In genomic region chr11:4979021-4979420, GRCh38 we compare ENCODE assay signal across 36 cellular contexts. TPM values are rescaled to one million over a fixed set of nuclear protein-coding genes. Genes with fewer than 3 reads are reported as not detected.
"Had no signal": no experiment of that assay in that cellular context is flagged by ENCODE, and none has a peak within 500 bp of the region (broad histone marks: within the 10 kb centered on the region; RNA-seq: fewer than 3 reads in every experiment).

No MANE protein-coding gene starts in this region.

- H3K27ac ChIP-seq: esophagus squamous epithelium, gastrocnemius medialis, neutrophil, parathyroid adenoma, right lobe of liver, suprapubic skin, transverse colon, upper lobe of right lung, uterus had no signal

- H3K4me1 ChIP-seq: esophagus squamous epithelium, gastrocnemius medialis, parathyroid adenoma, suprapubic skin, transverse colon, upper lobe of right lung, uterus had no signal

- H3K4me2 ChIP-seq: smooth muscle cell had no signal

- H3K9me3 ChIP-seq: esophagus squamous epithelium, gastrocnemius medialis, mucosa of descending colon, neutrophil, right lobe of liver, suprapubic skin, transverse colon, upper lobe of right lung, uterus had no signal

- H3K27me3 Mint-ChIP-seq: effector memory CD8-positive, alpha-beta T cell; natural killer cell treated with Interleukin-12 subunit alpha and Interleukin-12 subunit beta and Interleukin-15 and Interleukin-18, amount 100 ng/mL, for 72 hours; progenitor cell of endocrine pancreas; stimulated activated naive CD8-positive, alpha-beta T cell treated with anti-CD3 and anti-CD28 coated beads, Interleukin-15, amount 100 ng/mL, for 72 hours had no signal

- H3K27ac Mint-ChIP-seq: effector memory CD8-positive, alpha-beta T cell; mesothelial cell of epicardium; naive B cell; natural killer cell treated with Interleukin-12 subunit alpha and Interleukin-12 subunit beta and Interleukin-15 and Interleukin-18, amount 100 ng/mL, for 72 hours; progenitor cell of endocrine pancreas; stimulated activated naive CD8-positive, alpha-beta T cell treated with anti-CD3 and anti-CD28 coated beads, Interleukin-15, amount 100 ng/mL, for 72 hours had no signal

- H3K9me3 Mint-ChIP-seq: effector memory CD8-positive, alpha-beta T cell had no signal

- H3K4me1 Mint-ChIP-seq: mesothelial cell of epicardium; naive B cell; neural crest cell; stimulated activated naive CD8-positive, alpha-beta T cell treated with anti-CD3 and anti-CD28 coated beads, Interleukin-15, amount 100 ng/mL, for 72 hours had no signal

- DNase-seq: cortex of kidney; effector memory CD8-positive, alpha-beta T cell; erythroblast; esophagus squamous epithelium; gastrocnemius medialis; head of caudate nucleus; kidney; mesenchymal stem cell; mucosa of descending colon; naive B cell; right lobe of liver; stimulated activated CD4-positive, alpha-beta T cell treated with anti-CD3 and anti-CD28 coated beads, Interleukin-12 subunit alpha, Interleukin-12 subunit beta, amount 100 ng/mL, for 4 hours; stimulated activated CD4-positive, alpha-beta T cell treated with anti-CD3 and anti-CD28 coated beads, Interleukin-1b, Interleukin-23, amount 100 ng/mL, for 48 hours; stimulated activated CD4-positive, alpha-beta T cell treated with anti-CD3 and anti-CD28 coated beads, Interleukin-4, amount 100 ng/mL, for 1 hour; stimulated activated CD8-positive, alpha-beta memory T cell treated with anti-CD3 and anti-CD28 coated beads, Interleukin-4, amount 100 ng/mL, for 48 hours; stimulated activated naive CD4-positive, alpha-beta T cell; stimulated activated naive CD8-positive, alpha-beta T cell treated with anti-CD3 and anti-CD28 coated beads, Interleukin-15, amount 100 ng/mL, for 72 hours; transverse colon; upper lobe of right lung; uterus had no signal

- H3K27me3 ChIP-seq: esophagus squamous epithelium, gastrocnemius medialis, neutrophil, right lobe of liver, suprapubic skin, transverse colon, upper lobe of right lung, uterus had no signal

- H3K9ac ChIP-seq: parathyroid adenoma had no signal

- H3K36me3 Mint-ChIP-seq: mesothelial cell of epicardium; naive B cell; natural killer cell treated with Interleukin-12 subunit alpha and Interleukin-12 subunit beta and Interleukin-15 and Interleukin-18, amount 100 ng/mL, for 72 hours had no signal

- H3K4me3 ChIP-seq: esophagus squamous epithelium, gastrocnemius medialis, mucosa of descending colon, right lobe of liver, smooth muscle cell, suprapubic skin, transverse colon, upper lobe of right lung, uterus had no signal

- H3K4me3 Mint-ChIP-seq: effector memory CD8-positive, alpha-beta T cell; mesothelial cell of epicardium; naive B cell; natural killer cell treated with Interleukin-12 subunit alpha and Interleukin-12 subunit beta and Interleukin-15 and Interleukin-18, amount 100 ng/mL, for 72 hours; neural crest cell; stimulated activated naive CD8-positive, alpha-beta T cell treated with anti-CD3 and anti-CD28 coated beads, Interleukin-15, amount 100 ng/mL, for 72 hours had no signal

- H2AFZ ChIP-seq: parathyroid adenoma had no signal

- H3K36me3 ChIP-seq: esophagus squamous epithelium, gastrocnemius medialis, neutrophil, right lobe of liver, suprapubic skin, transverse colon, upper lobe of right lung, uterus had no signal

- H3K79me2 ChIP-seq: parathyroid adenoma had no signal

RNA-seq across cellular contexts. Expression of gene OR51L1, which starts 15.6 kb away (rescaled TPM):
- total RNA-seq: dermis microvascular lymphatic vessel endothelial cell; esophagus squamous epithelium; fibroblast of villous mesenchyme; gastrocnemius medialis; glomerular endothelial cell; kidney; left lobe of liver; lower leg skin; lung microvascular endothelial cell; mesothelial cell of epicardium; mucosa of descending colon; natural killer cell treated with Interleukin-12 subunit alpha and Interleukin-12 subunit beta and Interleukin-15 and Interleukin-18, amount 100 ng/mL, for 72 hours; neural crest cell; osteoblast; progenitor cell of endocrine pancreas; right lobe of liver; smooth muscle cell; suprapubic skin; transverse colon; upper lobe of right lung; uterus had no signal
- polyA plus RNA-seq: smooth muscle cell had no signal

RNA-seq across cellular contexts. Expression of gene OR51A2, which starts 23.5 kb away (rescaled TPM):
- total RNA-seq: dermis microvascular lymphatic vessel endothelial cell; esophagus squamous epithelium; fibroblast of villous mesenchyme; gastrocnemius medialis; glomerular endothelial cell; kidney; left lobe of liver; lower leg skin; lung microvascular endothelial cell; mesothelial cell of epicardium; mucosa of descending colon; natural killer cell treated with Interleukin-12 subunit alpha and Interleukin-12 subunit beta and Interleukin-15 and Interleukin-18, amount 100 ng/mL, for 72 hours; neural crest cell; osteoblast; progenitor cell of endocrine pancreas; right lobe of liver; smooth muscle cell; suprapubic skin; transverse colon; upper lobe of right lung; uterus had no signal
- polyA plus RNA-seq: smooth muscle cell, thymus had no signal

RNA-seq across cellular contexts. Expression of gene OR51A4, which starts 31.6 kb away (rescaled TPM):
- total RNA-seq: dermis microvascular lymphatic vessel endothelial cell; esophagus squamous epithelium; fibroblast of villous mesenchyme; gastrocnemius medialis; glomerular endothelial cell; kidney; left lobe of liver; lower leg skin; lung microvascular endothelial cell; mesothelial cell of epicardium; mucosa of descending colon; natural killer cell treated with Interleukin-12 subunit alpha and Interleukin-12 subunit beta and Interleukin-15 and Interleukin-18, amount 100 ng/mL, for 72 hours; neural crest cell; osteoblast; progenitor cell of endocrine pancreas; right lobe of liver; smooth muscle cell; suprapubic skin; transverse colon; upper lobe of right lung; uterus had no signal
- polyA plus RNA-seq: smooth muscle cell had no signal

RNA-seq across cellular contexts. Expression of gene OR51G1, which starts 54.9 kb away (rescaled TPM):
- total RNA-seq: dermis microvascular lymphatic vessel endothelial cell; esophagus squamous epithelium; fibroblast of villous mesenchyme; gastrocnemius medialis; glomerular endothelial cell; kidney; left lobe of liver; lower leg skin; lung microvascular endothelial cell; mesothelial cell of epicardium; mucosa of descending colon; natural killer cell treated with Interleukin-12 subunit alpha and Interleukin-12 subunit beta and Interleukin-15 and Interleukin-18, amount 100 ng/mL, for 72 hours; neural crest cell; osteoblast; progenitor cell of endocrine pancreas; right lobe of liver; smooth muscle cell; suprapubic skin; transverse colon; upper lobe of right lung; uterus had no signal
- polyA plus RNA-seq: smooth muscle cell had no signal

RNA-seq across cellular contexts. Expression of gene OR51G2, which starts 59.9 kb away (rescaled TPM):
- total RNA-seq: dermis microvascular lymphatic vessel endothelial cell; esophagus squamous epithelium; fibroblast of villous mesenchyme; gastrocnemius medialis; glomerular endothelial cell; kidney; left lobe of liver; lower leg skin; lung microvascular endothelial cell; mesothelial cell of epicardium; mucosa of descending colon; natural killer cell treated with Interleukin-12 subunit alpha and Interleukin-12 subunit beta and Interleukin-15 and Interleukin-18, amount 100 ng/mL, for 72 hours; neural crest cell; osteoblast; progenitor cell of endocrine pancreas; right lobe of liver; smooth muscle cell; suprapubic skin; transverse colon; upper lobe of right lung; uterus had no signal
- polyA plus RNA-seq: smooth muscle cell had no signal
